Comparison of ENCODE assay signal across 26 cellular contexts in genomic region chr2:84251651-84252278, GRCh38.
"Had no signal": no experiment of that assay in that cellular context is flagged by ENCODE, and none has a peak within 500 bp of the region (broad histone marks: within the 10 kb centered on the region; RNA-seq: fewer than 3 reads in every experiment).

No MANE protein-coding gene starts in this region.

- H3K4me3 Mint-ChIP-seq: activated CD4-positive, alpha-beta T cell treated with anti-CD3 and anti-CD28 coated beads for 36 hours; activated CD4-positive, alpha-beta T cell treated with anti-CD3 and anti-CD28 coated beads, Interleukin-2, amount 10 ng/mL, durations not matched to agents 7 days and 5 days; activated CD8-positive, alpha-beta memory T cell treated with anti-CD3 and anti-CD28 coated beads, Interleukin-2, amount 10 ng/mL, durations not matched to agents 7 days and 5 days; activated naive CD4-positive, alpha-beta T cell treated with anti-CD3 and anti-CD28 coated beads, Interleukin-2, amount 10 ng/mL, durations not matched to agents 7 days and 5 days; activated naive CD8-positive, alpha-beta T cell; activated naive CD8-positive, alpha-beta T cell treated with anti-CD3 and anti-CD28 coated beads, Interleukin-2, amount 50 U/mL, for 24 hours; brain had no signal

- H3K27me3 Mint-ChIP-seq: activated CD8-positive, alpha-beta memory T cell treated with anti-CD3 and anti-CD28 coated beads, Interleukin-2, amount 10 ng/mL, durations not matched to agents 7 days and 5 days; brain had no signal

- ATAC-seq: activated CD4-positive, alpha-beta T cell treated with anti-CD3 and anti-CD28 coated beads for 36 hours; activated CD4-positive, CD25-positive, alpha-beta regulatory T cell treated with anti-CD3 and anti-CD28 coated beads, Interleukin-2, amount 50 U/mL, for 24 hours; activated CD8-positive, alpha-beta memory T cell treated with anti-CD3 and anti-CD28 coated beads, Interleukin-2, amount 10 ng/mL, durations not matched to agents 7 days and 5 days; activated naive CD8-positive, alpha-beta T cell treated with anti-CD3 and anti-CD28 coated beads, Interleukin-2, amount 50 U/mL, for 24 hours had no signal

- H3K27ac ChIP-seq: SK-N-MC had no signal

- H3K9me3 Mint-ChIP-seq: activated CD4-positive, alpha-beta T cell treated with anti-CD3 and anti-CD28 coated beads, Interleukin-2, amount 10 ng/mL, durations not matched to agents 7 days and 5 days; activated naive CD4-positive, alpha-beta T cell treated with anti-CD3 and anti-CD28 coated beads, Interleukin-2, amount 10 ng/mL, durations not matched to agents 7 days and 5 days; activated naive CD8-positive, alpha-beta T cell treated with anti-CD3 and anti-CD28 coated beads, Interleukin-2, amount 50 U/mL, for 24 hours had no signal

- H3K4me1 Mint-ChIP-seq: activated CD4-positive, alpha-beta T cell treated with anti-CD3 and anti-CD28 coated beads for 36 hours; activated CD4-positive, alpha-beta T cell treated with anti-CD3 and anti-CD28 coated beads, Interleukin-2, amount 10 ng/mL, durations not matched to agents 7 days and 5 days; activated CD8-positive, alpha-beta memory T cell treated with anti-CD3 and anti-CD28 coated beads, Interleukin-2, amount 10 ng/mL, durations not matched to agents 7 days and 5 days; activated naive CD4-positive, alpha-beta T cell treated with anti-CD3 and anti-CD28 coated beads, Interleukin-2, amount 10 ng/mL, durations not matched to agents 7 days and 5 days; activated naive CD8-positive, alpha-beta T cell treated with anti-CD3 and anti-CD28 coated beads, Interleukin-2, amount 50 U/mL, for 24 hours; brain had no signal

- H3K4me3 ChIP-seq: SK-N-MC had no signal

- H3K27ac Mint-ChIP-seq: activated CD4-positive, alpha-beta T cell treated with anti-CD3 and anti-CD28 coated beads for 36 hours; activated CD4-positive, alpha-beta T cell treated with anti-CD3 and anti-CD28 coated beads, Interleukin-2, amount 10 ng/mL, durations not matched to agents 7 days and 5 days; activated CD8-positive, alpha-beta memory T cell treated with anti-CD3 and anti-CD28 coated beads, Interleukin-2, amount 10 ng/mL, durations not matched to agents 7 days and 5 days; activated naive CD4-positive, alpha-beta T cell treated with anti-CD3 and anti-CD28 coated beads, Interleukin-2, amount 10 ng/mL, durations not matched to agents 7 days and 5 days; activated naive CD8-positive, alpha-beta T cell; activated naive CD8-positive, alpha-beta T cell treated with anti-CD3 and anti-CD28 coated beads, Interleukin-2, amount 50 U/mL, for 24 hours; brain had no signal

- H3K36me3 Mint-ChIP-seq: activated CD8-positive, alpha-beta memory T cell treated with anti-CD3 and anti-CD28 coated beads, Interleukin-2, amount 10 ng/mL, durations not matched to agents 7 days and 5 days; activated naive CD4-positive, alpha-beta T cell treated with anti-CD3 and anti-CD28 coated beads, Interleukin-2, amount 10 ng/mL, durations not matched to agents 7 days and 5 days; activated naive CD8-positive, alpha-beta T cell; brain had no signal

- DNase-seq: activated CD4-positive, alpha-beta T cell treated with anti-CD3 and anti-CD28 coated beads for 36 hours; activated CD4-positive, alpha-beta T cell treated with anti-CD3 and anti-CD28 coated beads, Interleukin-2, amount 10 ng/mL, durations not matched to agents 7 days and 5 days; activated CD4-positive, alpha-beta T cell treated with anti-CD3 and anti-CD28 coated beads, Interleukin-2, amount 50 U/mL, for 48 hours; activated CD8-positive, alpha-beta memory T cell treated with anti-CD3 and anti-CD28 coated beads for 24 hours; activated CD8-positive, alpha-beta memory T cell treated with anti-CD3 and anti-CD28 coated beads, Interleukin-2, amount 10 ng/mL, durations not matched to agents 7 days and 5 days; activated CD8-positive, alpha-beta memory T cell treated with anti-CD3 and anti-CD28 coated beads, Interleukin-2, amount 50 U/mL, for 48 hours; activated effector memory CD4-positive, alpha-beta T cell treated with Interleukin-2 at 50 U/mL for 16 hours; activated naive CD4-positive, alpha-beta T cell treated with anti-CD3 and anti-CD28 coated beads, Interleukin-2, amount 10 ng/mL, durations not matched to agents 7 days and 5 days; activated naive CD8-positive, alpha-beta T cell treated with anti-CD3 and anti-CD28 coated beads, Interleukin-2, amount 50 U/mL, for 24 hours; activated T-cell treated with anti-CD3 and anti-CD28 coated beads, Interleukin-2, amount 50 U/mL, for 48 hours; anterior cingulate cortex; caudate nucleus; NCI-H1105 treated with DMSO at 0.1 percent for 48 hours; NCI-H1436; NCI-H1694; NCI-H1930; NCI-H2081 treated with DMSO at 0.1 percent for 48 hours; NCI-H226; NCI-H510A; NCI-H526; NCI-H748 treated with DMSO at 0.1 percent for 48 hours; Right ventricle myocardium superior had no signal
